In genomic region chr22:28943501-28943879, GRCh38 we compare ENCODE assay signal across 2 cellular contexts.
TF ChIP-seq lines count a peak whose summit lies in the region.

No MANE protein-coding gene starts in this region.

TF ChIP-seq in GM23338, 12 proteins besides CTCF, POLR2A, EP300 and RAD21:
- TF ChIP-seq POLR2AphosphoS5 (IDR thresholded peaks at IDR 0.05; ENCODE audit: low read depth) (no peak), ETS1 (IDR thresholded peaks at IDR 0.05) (no peak), ZNF331 (CRISPR knock-in tag; IDR thresholded peaks at IDR 0.05; ENCODE audit: low read depth) (no peak), EZH2 (IDR thresholded peaks at IDR 0.05; ENCODE audit: low read depth, unreplicated experiment) (no peak), ZNF114 (CRISPR knock-in tag; IDR thresholded peaks at IDR 0.05) (no peak), CREB1 (CRISPR knock-in tag; IDR thresholded peaks at IDR 0.05; ENCODE audit: low read depth) (no peak), STAT1 (IDR thresholded peaks at IDR 0.05; ENCODE audit: unreplicated experiment) (no peak), JUNB (IDR thresholded peaks at IDR 0.05; ENCODE audit: unreplicated experiment) (no peak), NANOG (IDR thresholded peaks at IDR 0.05; ENCODE audit: borderline replicate concordance) (no peak), EZH2phosphoT487 (IDR thresholded peaks at IDR 0.05; ENCODE audit: unreplicated experiment) (no peak)
- TF ChIP-seq, protein P1, sequence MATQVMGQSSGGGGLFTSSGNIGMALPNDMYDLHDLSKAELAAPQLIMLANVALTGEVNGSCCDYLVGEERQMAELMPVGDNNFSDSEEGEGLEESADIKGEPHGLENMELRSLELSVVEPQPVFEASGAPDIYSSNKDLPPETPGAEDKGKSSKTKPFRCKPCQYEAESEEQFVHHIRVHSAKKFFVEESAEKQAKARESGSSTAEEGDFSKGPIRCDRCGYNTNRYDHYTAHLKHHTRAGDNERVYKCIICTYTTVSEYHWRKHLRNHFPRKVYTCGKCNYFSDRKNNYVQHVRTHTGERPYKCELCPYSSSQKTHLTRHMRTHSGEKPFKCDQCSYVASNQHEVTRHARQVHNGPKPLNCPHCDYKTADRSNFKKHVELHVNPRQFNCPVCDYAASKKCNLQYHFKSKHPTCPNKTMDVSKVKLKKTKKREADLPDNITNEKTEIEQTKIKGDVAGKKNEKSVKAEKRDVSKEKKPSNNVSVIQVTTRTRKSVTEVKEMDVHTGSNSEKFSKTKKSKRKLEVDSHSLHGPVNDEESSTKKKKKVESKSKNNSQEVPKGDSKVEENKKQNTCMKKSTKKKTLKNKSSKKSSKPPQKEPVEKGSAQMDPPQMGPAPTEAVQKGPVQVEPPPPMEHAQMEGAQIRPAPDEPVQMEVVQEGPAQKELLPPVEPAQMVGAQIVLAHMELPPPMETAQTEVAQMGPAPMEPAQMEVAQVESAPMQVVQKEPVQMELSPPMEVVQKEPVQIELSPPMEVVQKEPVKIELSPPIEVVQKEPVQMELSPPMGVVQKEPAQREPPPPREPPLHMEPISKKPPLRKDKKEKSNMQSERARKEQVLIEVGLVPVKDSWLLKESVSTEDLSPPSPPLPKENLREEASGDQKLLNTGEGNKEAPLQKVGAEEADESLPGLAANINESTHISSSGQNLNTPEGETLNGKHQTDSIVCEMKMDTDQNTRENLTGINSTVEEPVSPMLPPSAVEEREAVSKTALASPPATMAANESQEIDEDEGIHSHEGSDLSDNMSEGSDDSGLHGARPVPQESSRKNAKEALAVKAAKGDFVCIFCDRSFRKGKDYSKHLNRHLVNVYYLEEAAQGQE (IDR thresholded peaks at IDR 0.05; ENCODE audit: unreplicated experiment) = no peak
- TF ChIP-seq, protein P2, sequence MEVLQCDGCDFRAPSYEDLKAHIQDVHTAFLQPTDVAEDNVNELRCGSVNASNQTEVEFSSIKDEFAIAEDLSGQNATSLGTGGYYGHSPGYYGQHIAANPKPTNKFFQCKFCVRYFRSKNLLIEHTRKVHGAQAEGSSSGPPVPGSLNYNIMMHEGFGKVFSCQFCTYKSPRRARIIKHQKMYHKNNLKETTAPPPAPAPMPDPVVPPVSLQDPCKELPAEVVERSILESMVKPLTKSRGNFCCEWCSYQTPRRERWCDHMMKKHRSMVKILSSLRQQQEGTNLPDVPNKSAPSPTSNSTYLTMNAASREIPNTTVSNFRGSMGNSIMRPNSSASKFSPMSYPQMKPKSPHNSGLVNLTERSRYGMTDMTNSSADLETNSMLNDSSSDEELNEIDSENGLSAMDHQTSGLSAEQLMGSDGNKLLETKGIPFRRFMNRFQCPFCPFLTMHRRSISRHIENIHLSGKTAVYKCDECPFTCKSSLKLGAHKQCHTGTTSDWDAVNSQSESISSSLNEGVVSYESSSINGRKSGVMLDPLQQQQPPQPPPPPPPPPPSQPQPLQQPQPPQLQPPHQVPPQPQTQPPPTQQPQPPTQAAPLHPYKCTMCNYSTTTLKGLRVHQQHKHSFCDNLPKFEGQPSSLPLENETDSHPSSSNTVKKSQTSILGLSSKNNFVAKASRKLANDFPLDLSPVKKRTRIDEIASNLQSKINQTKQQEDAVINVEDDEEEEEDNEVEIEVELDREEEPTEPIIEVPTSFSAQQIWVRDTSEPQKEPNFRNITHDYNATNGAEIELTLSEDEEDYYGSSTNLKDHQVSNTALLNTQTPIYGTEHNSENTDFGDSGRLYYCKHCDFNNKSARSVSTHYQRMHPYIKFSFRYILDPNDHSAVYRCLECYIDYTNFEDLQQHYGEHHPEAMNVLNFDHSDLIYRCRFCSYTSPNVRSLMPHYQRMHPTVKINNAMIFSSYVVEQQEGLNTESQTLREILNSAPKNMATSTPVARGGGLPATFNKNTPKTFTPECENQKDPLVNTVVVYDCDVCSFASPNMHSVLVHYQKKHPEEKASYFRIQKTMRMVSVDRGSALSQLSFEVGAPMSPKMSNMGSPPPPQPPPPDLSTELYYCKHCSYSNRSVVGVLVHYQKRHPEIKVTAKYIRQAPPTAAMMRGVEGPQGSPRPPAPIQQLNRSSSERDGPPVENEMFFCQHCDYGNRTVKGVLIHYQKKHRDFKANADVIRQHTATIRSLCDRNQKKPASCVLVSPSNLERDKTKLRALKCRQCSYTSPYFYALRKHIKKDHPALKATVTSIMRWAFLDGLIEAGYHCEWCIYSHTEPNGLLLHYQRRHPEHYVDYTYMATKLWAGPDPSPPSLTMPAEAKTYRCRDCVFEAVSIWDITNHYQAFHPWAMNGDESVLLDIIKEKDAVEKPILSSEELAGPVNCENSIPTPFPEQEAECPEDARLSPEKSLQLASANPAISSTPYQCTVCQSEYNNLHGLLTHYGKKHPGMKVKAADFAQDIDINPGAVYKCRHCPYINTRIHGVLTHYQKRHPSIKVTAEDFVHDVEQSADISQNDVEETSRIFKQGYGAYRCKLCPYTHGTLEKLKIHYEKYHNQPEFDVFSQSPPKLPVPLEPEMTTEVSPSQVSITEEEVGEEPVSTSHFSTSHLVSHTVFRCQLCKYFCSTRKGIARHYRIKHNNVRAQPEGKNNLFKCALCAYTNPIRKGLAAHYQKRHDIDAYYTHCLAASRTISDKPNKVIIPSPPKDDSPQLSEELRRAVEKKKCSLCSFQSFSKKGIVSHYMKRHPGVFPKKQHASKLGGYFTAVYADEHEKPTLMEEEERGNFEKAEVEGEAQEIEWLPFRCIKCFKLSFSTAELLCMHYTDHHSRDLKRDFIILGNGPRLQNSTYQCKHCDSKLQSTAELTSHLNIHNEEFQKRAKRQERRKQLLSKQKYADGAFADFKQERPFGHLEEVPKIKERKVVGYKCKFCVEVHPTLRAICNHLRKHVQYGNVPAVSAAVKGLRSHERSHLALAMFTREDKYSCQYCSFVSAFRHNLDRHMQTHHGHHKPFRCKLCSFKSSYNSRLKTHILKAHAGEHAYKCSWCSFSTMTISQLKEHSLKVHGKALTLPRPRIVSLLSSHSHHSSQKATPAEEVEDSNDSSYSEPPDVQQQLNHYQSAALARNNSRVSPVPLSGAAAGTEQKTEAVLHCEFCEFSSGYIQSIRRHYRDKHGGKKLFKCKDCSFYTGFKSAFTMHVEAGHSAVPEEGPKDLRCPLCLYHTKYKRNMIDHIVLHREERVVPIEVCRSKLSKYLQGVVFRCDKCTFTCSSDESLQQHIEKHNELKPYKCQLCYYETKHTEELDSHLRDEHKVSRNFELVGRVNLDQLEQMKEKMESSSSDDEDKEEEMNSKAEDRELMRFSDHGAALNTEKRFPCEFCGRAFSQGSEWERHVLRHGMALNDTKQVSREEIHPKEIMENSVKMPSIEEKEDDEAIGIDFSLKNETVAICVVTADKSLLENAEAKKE (CRISPR knock-in tag; IDR thresholded peaks at IDR 0.05) = no peak

TF ChIP-seq in H1, 55 proteins besides CTCF, POLR2A, EP300 and RAD21:
- TF ChIP-seq YY1 (IDR thresholded peaks at IDR 0.05; ENCODE audit: low read depth, low read length) = no peak
